ENCODE assay signal across 4 cellular contexts in the genomic region with DNA sequence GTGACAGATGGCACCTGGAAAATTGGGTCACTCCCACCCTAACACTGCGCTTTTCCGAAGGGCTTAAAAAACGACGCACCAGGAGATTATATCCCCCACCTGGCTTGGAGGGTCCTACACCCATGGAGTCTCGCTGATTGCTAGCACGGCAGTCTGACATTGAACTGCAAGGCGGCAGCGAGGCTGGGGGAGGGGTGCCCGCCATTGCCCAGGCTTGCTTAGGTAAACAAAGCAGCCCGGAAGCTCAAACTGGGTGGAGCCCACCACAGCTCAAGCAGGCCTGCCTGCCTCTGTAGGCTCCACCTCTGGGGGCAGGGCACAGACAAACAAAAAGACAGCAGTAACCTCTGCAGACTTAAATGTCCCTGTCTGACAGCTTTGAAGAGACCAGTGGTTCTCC.
A peak's percentile ranks its signal among the peaks of the same experiment; 100 is the strongest.
DNase-seq lines count a peak whose midpoint lies in the region; ATAC-seq, FAIRE-seq and TF ChIP-seq lines count a peak whose summit lies in the region.
"Not testable (repeated sequence)": the region's sequence is repeated elsewhere in the genome, so short reads cannot be mapped to it uniquely, and the experiment has no call there.

No MANE protein-coding gene starts in this region.

- not testable (repeated sequence) for H3K27ac Mint-ChIP-seq in endothelial cell (ENCODE audit: unreplicated experiment)

- H3K36me3 Mint-ChIP-seq in endothelial cell (ENCODE audit: low read depth, unreplicated experiment) = peaks cover 51% of the 10 kb centered on the region

- H3K36me3 ChIP-seq in HepG2 (replicated peaks in 1 of 2; ENCODE audit: control insufficient read depth in 1 of 2, insufficient read depth in 2 of 2, low read length in 2 of 2) = not testable (repeated sequence)

- ATAC-seq in HepG2 = not testable (repeated sequence)

- not testable (repeated sequence) for H3K4me2 ChIP-seq in HepG2 (ENCODE audit: low read depth, low read length)

- not testable (repeated sequence) for H4K20me1 ChIP-seq in HepG2 (ENCODE audit: insufficient read depth, low read length)

- not testable (repeated sequence) for H3K27ac ChIP-seq in HepG2 (ENCODE audit: extremely low read length, insufficient read depth, low read length)

- not testable (repeated sequence) for H3K79me2 ChIP-seq in HepG2 (ENCODE audit: insufficient read depth, low read length)

- DNase-seq in DMS53 (lab: John Stamatoyannopoulos, UW) (peak; percentile 48), NCI-H2171 treated with DMSO at 0.1 percent for 48 hours (lab: John Stamatoyannopoulos, UW) (peak; percentile 3)
- not testable (repeated sequence) for DNase-seq in endothelial cell (ENCODE audit: low spot score); HepG2 (ENCODE audit: low spot score)

- not testable (repeated sequence) for H3K27me3 ChIP-seq in HepG2 (ENCODE audit: control insufficient read depth in 1 of 2, insufficient read depth in 2 of 2, low read length in 2 of 2)

- not testable (repeated sequence) for FAIRE-seq in HepG2 (lab: Jason Lieb, UNC)

- POLR2A ChIA-PET in HepG2 (lab: Yijun Ruan, JAX) = not testable (repeated sequence)

- intact Hi-C loops in HepG2 (cut with micrococcal nuclease; ENCODE audit: unreplicated experiment) = not testable (repeated sequence)

- not testable (repeated sequence) for H3K4me1 Mint-ChIP-seq in endothelial cell (ENCODE audit: unreplicated experiment)

- not testable (repeated sequence) for TF ChIP-seq CTCF in endothelial cell (IDR thresholded peaks at IDR 0.05; ENCODE audit: unreplicated experiment); HepG2 (CRISPR knock-in tag; IDR thresholded peaks at IDR 0.05)

- TF ChIP-seq RAD21 in HepG2 (CRISPR knock-in tag; IDR thresholded peaks at IDR 0.05) = not testable (repeated sequence)

- CTCF ChIA-PET in HepG2 (lab: Yijun Ruan, JAX; ENCODE audit: low intra/inter-chr PET ratio, low total read pairs) = not testable (repeated sequence)

- in situ Hi-C loops in HepG2 (cut with HindIII; ENCODE audit: extremely low pct_ligation_motif_present, low pct_unique_long_range_greater_than_20kb) = not testable (repeated sequence)

- not testable (repeated sequence) for H3K9ac ChIP-seq in HepG2 (ENCODE audit: insufficient read depth, low read depth, low read length)

- H3K9me3 ChIP-seq in HepG2 (ENCODE audit: low read length) = not testable (repeated sequence)

- H3K9me3 Mint-ChIP-seq in endothelial cell (ENCODE audit: unreplicated experiment) = not testable (repeated sequence)

- not testable (repeated sequence) for TF ChIP-seq EP300 in HepG2 (IDR thresholded peaks at IDR 0.05; ENCODE audit: low read depth in 2 of 2, low read length in 2 of 2); HepG2 (CRISPR knock-in tag; IDR thresholded peaks at IDR 0.05; ENCODE audit: borderline replicate concordance)

- not testable (repeated sequence) for BruUV-seq in HepG2 (replicated peaks; lab: Mats Ljungman, UMichigan)

- H2AFZ ChIP-seq in HepG2 (ENCODE audit: low read length) = not testable (repeated sequence)

- 84% methylated on average over 5 of the region's 10 CpGs for WGBS in HepG2 (ENCODE audit: low lambda C conversion rate)

- H3K4me3 Mint-ChIP-seq in endothelial cell (ENCODE audit: unreplicated experiment) = peak overlapping the region; percentile 42

- TF ChIP-seq POLR2A in HepG2 (IDR thresholded peaks at IDR 0.05; ENCODE audit: insufficient read depth in 1 of 2, low read depth in 2 of 2, low read length in 2 of 2) = not testable (repeated sequence)

- H3K4me3 ChIP-seq in HepG2 (replicated peaks in 1 of 3; ENCODE audit: insufficient read depth in 1 of 3, low read depth in 2 of 3, low read length in 3 of 3) = not testable (repeated sequence)

- not testable (repeated sequence) for H3K4me1 ChIP-seq in HepG2 (ENCODE audit: insufficient read depth, low read length)

- not testable (repeated sequence) for H3K27me3 Mint-ChIP-seq in endothelial cell (ENCODE audit: unreplicated experiment)

TF ChIP-seq in HepG2, 621 proteins besides CTCF, POLR2A, EP300 and RAD21:
- peak; percentile 38; the same call in 1 of the 2 replicates for TF ChIP-seq FOXA3 (CRISPR knock-in tag; IDR thresholded peaks at IDR 0.05)
- not testable (repeated sequence) for TF ChIP-seq FOXA1 (IDR thresholded peaks at IDR 0.05)
- peak; percentile 59 for TF ChIP-seq FOXA1 (CRISPR knock-in tag; IDR thresholded peaks at IDR 0.05)
- TF ChIP-seq, protein P1, sequence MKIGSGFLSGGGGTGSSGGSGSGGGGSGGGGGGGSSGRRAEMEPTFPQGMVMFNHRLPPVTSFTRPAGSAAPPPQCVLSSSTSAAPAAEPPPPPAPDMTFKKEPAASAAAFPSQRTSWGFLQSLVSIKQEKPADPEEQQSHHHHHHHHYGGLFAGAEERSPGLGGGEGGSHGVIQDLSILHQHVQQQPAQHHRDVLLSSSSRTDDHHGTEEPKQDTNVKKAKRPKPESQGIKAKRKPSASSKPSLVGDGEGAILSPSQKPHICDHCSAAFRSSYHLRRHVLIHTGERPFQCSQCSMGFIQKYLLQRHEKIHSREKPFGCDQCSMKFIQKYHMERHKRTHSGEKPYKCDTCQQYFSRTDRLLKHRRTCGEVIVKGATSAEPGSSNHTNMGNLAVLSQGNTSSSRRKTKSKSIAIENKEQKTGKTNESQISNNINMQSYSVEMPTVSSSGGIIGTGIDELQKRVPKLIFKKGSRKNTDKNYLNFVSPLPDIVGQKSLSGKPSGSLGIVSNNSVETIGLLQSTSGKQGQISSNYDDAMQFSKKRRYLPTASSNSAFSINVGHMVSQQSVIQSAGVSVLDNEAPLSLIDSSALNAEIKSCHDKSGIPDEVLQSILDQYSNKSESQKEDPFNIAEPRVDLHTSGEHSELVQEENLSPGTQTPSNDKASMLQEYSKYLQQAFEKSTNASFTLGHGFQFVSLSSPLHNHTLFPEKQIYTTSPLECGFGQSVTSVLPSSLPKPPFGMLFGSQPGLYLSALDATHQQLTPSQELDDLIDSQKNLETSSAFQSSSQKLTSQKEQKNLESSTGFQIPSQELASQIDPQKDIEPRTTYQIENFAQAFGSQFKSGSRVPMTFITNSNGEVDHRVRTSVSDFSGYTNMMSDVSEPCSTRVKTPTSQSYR (CRISPR knock-in tag; IDR thresholded peaks at IDR 0.05; ENCODE audit: borderline replicate concordance) = peak; percentile 67; the same call in 1 of the 2 replicates
